13 cellular contexts compared by ENCODE assay signal in the genomic region with DNA sequence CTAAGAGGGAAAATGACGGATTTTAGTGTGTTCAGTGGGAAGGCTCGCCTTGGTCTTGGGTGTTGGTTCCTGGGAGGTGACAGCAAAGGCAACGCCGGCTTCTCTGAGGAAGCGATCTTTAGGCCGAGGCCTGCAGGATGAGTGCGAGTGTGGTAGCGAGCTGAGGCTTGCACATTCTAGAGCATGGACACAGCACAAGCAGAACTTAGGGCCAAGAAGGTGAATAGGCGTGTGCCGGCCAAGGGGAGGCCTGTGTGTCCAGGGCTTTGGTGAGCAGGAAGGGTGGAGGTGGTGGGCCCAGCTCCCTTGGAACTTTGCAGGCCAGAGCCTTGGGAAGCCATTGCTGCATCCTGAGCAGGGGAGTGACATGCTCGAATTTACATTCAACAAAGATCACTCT.
"Had no signal": no experiment of that assay in that cellular context is flagged by ENCODE, and none has a peak within 500 bp of the region (broad histone marks: within the 10 kb centered on the region; RNA-seq: fewer than 3 reads in every experiment).

No MANE protein-coding gene starts in this region.

- H3K27me3 Mint-ChIP-seq: activated naive CD8-positive, alpha-beta T cell treated with anti-CD3 and anti-CD28 coated beads for 36 hours had no signal

- ATAC-seq: heart left ventricle, left lung had no signal

- H3K27me3 ChIP-seq: breast epithelium, dorsolateral prefrontal cortex, heart left ventricle, left lung, ovary, tibial artery had no signal

- H3K27ac Mint-ChIP-seq: activated naive CD8-positive, alpha-beta T cell treated with anti-CD3 and anti-CD28 coated beads for 36 hours had no signal

- H3K4me3 Mint-ChIP-seq: activated naive CD8-positive, alpha-beta T cell treated with anti-CD3 and anti-CD28 coated beads for 36 hours had no signal

- H3K36me3 ChIP-seq: breast epithelium, ovary had no signal

- H3K4me1 ChIP-seq: breast epithelium, left lung had no signal

- DNase-seq: activated CD4-positive, alpha-beta T cell treated with anti-CD3 and anti-CD28 coated beads for 4 hours; activated effector memory CD4-positive, alpha-beta T cell treated with anti-CD3 and anti-CD28 coated beads, Interleukin-2, amount 50 U/mL, for 16 hours; activated naive CD8-positive, alpha-beta T cell treated with anti-CD3 and anti-CD28 coated beads for 36 hours; foreskin melanocyte; heart left ventricle; islet precursor cell; left lung; ovary; stimulated activated CD4-positive, alpha-beta T cell treated with anti-CD3 and anti-CD28 coated beads, Interleukin-4, amount 100 ng/mL, for 24 hours; T1000; tibial artery had no signal

- H3K4me3 ChIP-seq: breast epithelium, dorsolateral prefrontal cortex, heart left ventricle, left lung, ovary, tibial artery had no signal

- H3K27ac ChIP-seq: breast epithelium, dorsolateral prefrontal cortex, heart left ventricle, left lung, ovary, tibial artery had no signal

- H3K9me3 ChIP-seq: breast epithelium, heart left ventricle, left lung, ovary, tibial artery had no signal

- H3K9me3 Mint-ChIP-seq: activated naive CD8-positive, alpha-beta T cell treated with anti-CD3 and anti-CD28 coated beads for 36 hours had no signal
